In genomic region chr12:107525063-107525718, GRCh38 we compare ENCODE assay signal across 23 cellular contexts.
DNase-seq lines count a peak whose midpoint lies in the region; ATAC-seq and TF ChIP-seq lines count a peak whose summit lies in the region.
"Had no signal": no experiment of that assay in that cellular context is flagged by ENCODE, and none has a peak within 500 bp of the region (broad histone marks: within the 10 kb centered on the region; RNA-seq: fewer than 3 reads in every experiment).

No MANE protein-coding gene starts in this region.

- H3K27me3 ChIP-seq in esophagus muscularis mucosa (peaks cover 0 to 4% (median 0%) of the 10 kb centered on the region in 4 donors), H7 (ENCODE audit: control insufficient read depth, insufficient read depth, low read length) (no peaks in the 10 kb centered on the region)
- H3K27me3 ChIP-seq: Peyer's patch had no signal

- peaks cover 10% of the 10 kb centered on the region for H3K36me3 Mint-ChIP-seq in activated naive CD8-positive, alpha-beta T cell treated with anti-CD3 and anti-CD28 coated beads, Interleukin-2, amount 50 U/mL, for 24 hours (ENCODE audit: low read depth)
- peaks cover 29% of the 10 kb centered on the region for H3K36me3 Mint-ChIP-seq in activated naive CD8-positive, alpha-beta T cell treated with anti-CD3 and anti-CD28 coated beads for 36 hours
- H3K36me3 Mint-ChIP-seq in natural killer cell treated with Interleukin-12 subunit alpha and Interleukin-12 subunit beta and Interleukin-15 and Interleukin-18, amount 100 ng/mL, for 72 hours, result peaks cover 13% of the 10 kb centered on the region

- H3K4me3 Mint-ChIP-seq in activated naive CD8-positive, alpha-beta T cell treated with anti-CD3 and anti-CD28 coated beads, Interleukin-2, amount 50 U/mL, for 24 hours, result no peak overlapping the region
- no peak overlapping the region for H3K4me3 Mint-ChIP-seq in activated naive CD8-positive, alpha-beta T cell treated with anti-CD3 and anti-CD28 coated beads for 36 hours
- H3K4me3 Mint-ChIP-seq in natural killer cell treated with Interleukin-12 subunit alpha and Interleukin-12 subunit beta and Interleukin-15 and Interleukin-18, amount 100 ng/mL, for 72 hours, result peak overlapping the region; percentile 14
- H3K4me3 Mint-ChIP-seq: CD8-positive, alpha-beta T cell; H9 had no signal

- peaks cover 15% of the 10 kb centered on the region for H3K4me1 Mint-ChIP-seq in activated naive CD8-positive, alpha-beta T cell treated with anti-CD3 and anti-CD28 coated beads, Interleukin-2, amount 50 U/mL, for 24 hours
- H3K4me1 Mint-ChIP-seq in activated naive CD8-positive, alpha-beta T cell treated with anti-CD3 and anti-CD28 coated beads for 36 hours, result peaks cover 5% of the 10 kb centered on the region
- H3K4me1 Mint-ChIP-seq in natural killer cell treated with Interleukin-12 subunit alpha and Interleukin-12 subunit beta and Interleukin-15 and Interleukin-18, amount 100 ng/mL, for 72 hours (ENCODE audit: low read depth in 2 of 2), result peaks cover 8 to 10% of the 10 kb centered on the region in 2 donors
- H3K4me1 Mint-ChIP-seq: H9 had no signal

- peak; percentile 30 for ATAC-seq in activated naive CD8-positive, alpha-beta T cell treated with anti-CD3 and anti-CD28 coated beads, Interleukin-2, amount 50 U/mL, for 24 hours
- peak; percentile 42 to 84 for ATAC-seq in natural killer cell treated with Interleukin-12 subunit alpha and Interleukin-12 subunit beta and Interleukin-15 and Interleukin-18, amount 100 ng/mL, for 72 hours
- no peak for ATAC-seq in HG02840 (IDR thresholded peaks at IDR 0.05; ENCODE audit: low FRiP score, unreplicated experiment)
- ATAC-seq: CD8-positive, alpha-beta T cell; GM12878 had no signal

- H3K27me3 Mint-ChIP-seq in activated naive CD8-positive, alpha-beta T cell treated with anti-CD3 and anti-CD28 coated beads, Interleukin-2, amount 50 U/mL, for 24 hours, result no peaks in the 10 kb centered on the region
- H3K27me3 Mint-ChIP-seq in activated naive CD8-positive, alpha-beta T cell treated with anti-CD3 and anti-CD28 coated beads for 36 hours, result no peaks in the 10 kb centered on the region
- H3K27me3 Mint-ChIP-seq in natural killer cell treated with Interleukin-12 subunit alpha and Interleukin-12 subunit beta and Interleukin-15 and Interleukin-18, amount 100 ng/mL, for 72 hours, result no peaks in the 10 kb centered on the region

- no peak for TF ChIP-seq CTCF in esophagus muscularis mucosa (IDR thresholded peaks at IDR 0.05)

- no peak overlapping the region for H3K27ac ChIP-seq in esophagus muscularis mucosa (replicated peaks in 1 of 4)
- H3K27ac ChIP-seq: GM23248, KMS-11, Peyer's patch had no signal

- TF ChIP-seq EP300 in esophagus muscularis mucosa (IDR thresholded peaks at IDR 0.05), result no peak

- H3K27ac Mint-ChIP-seq in activated naive CD8-positive, alpha-beta T cell treated with anti-CD3 and anti-CD28 coated beads, Interleukin-2, amount 50 U/mL, for 24 hours, result no peak overlapping the region
- H3K27ac Mint-ChIP-seq in activated naive CD8-positive, alpha-beta T cell treated with anti-CD3 and anti-CD28 coated beads for 36 hours, result no peak overlapping the region
- H3K27ac Mint-ChIP-seq in natural killer cell treated with Interleukin-12 subunit alpha and Interleukin-12 subunit beta and Interleukin-15 and Interleukin-18, amount 100 ng/mL, for 72 hours, result no peak overlapping the region
- H3K27ac Mint-ChIP-seq: CD8-positive, alpha-beta T cell; H9 had no signal

- H3K36me3 ChIP-seq in esophagus muscularis mucosa, result no peaks in the 10 kb centered on the region
- no peaks in the 10 kb centered on the region for H3K36me3 ChIP-seq in H7 (replicated peaks; ENCODE audit: control insufficient read depth, insufficient read depth, low read length)
- H3K36me3 ChIP-seq: Peyer's patch had no signal

- no peaks in the 10 kb centered on the region for H3K4me1 ChIP-seq in esophagus muscularis mucosa
- H3K4me1 ChIP-seq: Caco-2, Peyer's patch had no signal

- no peak for TF ChIP-seq POLR2A in esophagus muscularis mucosa (IDR thresholded peaks at IDR 0.05; ENCODE audit: low read depth)

- WGBS in esophagus muscularis mucosa, result 82% methylated on average over 8 of the region's 8 CpGs

- no peak for DNase-seq in activated naive CD8-positive, alpha-beta T cell treated with anti-CD3 and anti-CD28 coated beads, Interleukin-2, amount 50 U/mL, for 24 hours
- no peak for DNase-seq in activated naive CD8-positive, alpha-beta T cell treated with anti-CD3 and anti-CD28 coated beads for 36 hours
- peak; percentile 80 for DNase-seq in esophagus muscularis mucosa (ENCODE audit: extremely low spot score)
- DNase-seq in natural killer cell treated with Interleukin-12 subunit alpha and Interleukin-12 subunit beta and Interleukin-15 and Interleukin-18, amount 100 ng/mL, for 72 hours (ENCODE audit: low spot score), result no peak
- DNase-seq in activated CD4-positive, alpha-beta T cell treated with anti-CD3 and anti-CD28 coated beads for 1 hour, result no peak
- no peak for DNase-seq in H7
- DNase-seq: C1 segment of cervical spinal cord; Caco-2; CD8-positive, alpha-beta T cell; DMS 273 treated with DMSO at 0.1 percent for 48 hours; EL; GDM1; GM23248; H9; IMR-90; MM.1S; NCI-H2029; NCI-H526 treated with DMSO at 0.1 percent for 48 hours; Peyer's patch; SHP77 treated with DMSO at 0.1 percent for 48 hours had no signal

- H3K4me3 ChIP-seq in esophagus muscularis mucosa (no peak overlapping the region), H7 (ENCODE audit: insufficient read depth, low read depth, low read length) (no peak overlapping the region)
- H3K4me3 ChIP-seq: GM12878, GM23248, Peyer's patch had no signal

- no peaks in the 10 kb centered on the region for H3K9me3 Mint-ChIP-seq in activated naive CD8-positive, alpha-beta T cell treated with anti-CD3 and anti-CD28 coated beads, Interleukin-2, amount 50 U/mL, for 24 hours
- H3K9me3 Mint-ChIP-seq in activated naive CD8-positive, alpha-beta T cell treated with anti-CD3 and anti-CD28 coated beads for 36 hours, result peaks cover 2% of the 10 kb centered on the region
- H3K9me3 Mint-ChIP-seq in natural killer cell treated with Interleukin-12 subunit alpha and Interleukin-12 subunit beta and Interleukin-15 and Interleukin-18, amount 100 ng/mL, for 72 hours, result peaks cover 5% of the 10 kb centered on the region

- H3K9me3 ChIP-seq in esophagus muscularis mucosa, result peaks cover 0 to 9% (median 0%) of the 10 kb centered on the region in 4 donors
- H3K9me3 ChIP-seq: Caco-2, Peyer's patch had no signal

- intact Hi-C loops in esophagus muscularis mucosa (cut with DNase I), result no loop called here
